ENCODE assay signal across 12 cellular contexts in the genomic region with DNA sequence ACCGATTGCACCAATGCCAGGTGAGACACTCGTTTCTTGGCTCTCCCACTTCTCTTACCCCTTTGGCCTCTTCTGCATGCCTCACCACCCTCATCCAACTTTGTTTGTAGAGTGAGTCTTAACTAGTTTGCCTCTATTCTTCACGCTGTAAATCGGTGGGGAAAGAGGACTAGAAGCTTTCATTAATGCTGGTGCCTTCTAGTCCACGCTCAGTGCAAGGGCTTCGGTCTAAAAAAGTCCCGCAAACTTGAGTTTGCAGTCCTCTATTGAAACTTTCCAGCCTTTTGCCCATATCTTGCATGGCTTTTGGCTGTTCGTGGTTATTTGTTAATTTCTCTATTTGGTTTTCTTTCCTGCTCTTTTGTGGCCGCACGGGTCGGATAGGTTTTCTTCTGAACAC. TPM values are rescaled to one million over a fixed set of nuclear protein-coding genes. Genes with fewer than 3 reads are reported as not detected.
DNase-seq lines count a peak whose midpoint lies in the region; ATAC-seq and TF ChIP-seq lines count a peak whose summit lies in the region.
"Had no signal": no experiment of that assay in that cellular context is flagged by ENCODE, and none has a peak within 500 bp of the region (broad histone marks: within the 10 kb centered on the region; RNA-seq: fewer than 3 reads in every experiment).

No MANE protein-coding gene starts in this region.

- H3K27me3 ChIP-seq in CD4-positive, alpha-beta T cell (ENCODE audit: control insufficient read depth, insufficient read depth, low read length), result peaks cover 27% of the 10 kb centered on the region
- H3K27me3 ChIP-seq in ectodermal cell (ENCODE audit: control insufficient read depth, insufficient read depth, low read length, poor library complexity, severe bottlenecking) (peaks cover 42% of the 10 kb centered on the region), osteoblast (ENCODE audit: insufficient read depth, low read length) (peaks cover 6% of the 10 kb centered on the region)

- no peak for DNase-seq in CD4-positive, alpha-beta T cell
- DNase-seq in HFFc6, result no peak
- DNase-seq in osteoblast (ENCODE audit: insufficient read length, low spot score, missing footprints), result no peak
- DNase-seq in nucleus accumbens (lab: John Stamatoyannopoulos, UW), result no peak
- DNase-seq in RWPE1 (ENCODE audit: low spot score), result no peak
- DNase-seq: DMS79 treated with DMSO at 0.1 percent for 48 hours, NCI-H187 treated with DMSO at 0.1 percent for 48 hours, sigmoid colon had no signal

- CTCF ChIA-PET in CD4-positive, alpha-beta T cell (lab: Charles Lee), result no interaction called here
- CTCF ChIA-PET in RWPE1 (lab: Yijun Ruan, JAX), result no interaction called here

- H3K27ac ChIP-seq in CD4-positive, alpha-beta T cell (ENCODE audit: low read depth, low read length), result no peak overlapping the region
- H3K27ac ChIP-seq in ectodermal cell (ENCODE audit: insufficient read depth, low read depth, low read length, poor library complexity, severe bottlenecking), result no peak overlapping the region
- H3K27ac ChIP-seq in osteoblast (ENCODE audit: low read depth, low read length), result no peak overlapping the region
- H3K27ac ChIP-seq in RWPE1, result no peak overlapping the region
- H3K27ac ChIP-seq: sigmoid colon had no signal

- no peaks in the 10 kb centered on the region for H3K79me2 ChIP-seq in osteoblast (ENCODE audit: insufficient read depth, low read length)

- H3K27me3 Mint-ChIP-seq in CD4-positive, alpha-beta T cell, result peaks cover 25% of the 10 kb centered on the region
- H3K27me3 Mint-ChIP-seq in HFFc6 (ENCODE audit: insufficient read depth), result peaks cover 12% of the 10 kb centered on the region

- intact Hi-C loops in CD4-positive, alpha-beta T cell (cut with DNase I, micrococcal nuclease), result no loop called here

- H3K36me3 Mint-ChIP-seq in CD4-positive, alpha-beta T cell (ENCODE audit: low read depth), result no peaks in the 10 kb centered on the region
- H3K36me3 Mint-ChIP-seq in HFFc6 (ENCODE audit: low read depth), result peaks cover 5% of the 10 kb centered on the region; the same call in 1 of the 2 replicates

- no peaks in the 10 kb centered on the region for H3K9me3 ChIP-seq in CD4-positive, alpha-beta T cell (ENCODE audit: control insufficient read depth, low read length)
- no peaks in the 10 kb centered on the region for H3K9me3 ChIP-seq in ectodermal cell (ENCODE audit: control insufficient read depth, low read length)
- H3K9me3 ChIP-seq in osteoblast (ENCODE audit: low read depth, low read length), result no peaks in the 10 kb centered on the region
- H3K9me3 ChIP-seq: sigmoid colon had no signal

- peak overlapping the region; percentile 45 for H3K4me2 ChIP-seq in osteoblast (ENCODE audit: insufficient read depth, low read length)

- WGBS in ectodermal cell, 2 experiments, result 10 to 15% methylated on average over 11 of the region's 11 CpGs

- no peak overlapping the region for H3K27ac Mint-ChIP-seq in CD4-positive, alpha-beta T cell
- no peak overlapping the region for H3K27ac Mint-ChIP-seq in HFFc6

- H3K4me1 ChIP-seq in ectodermal cell (ENCODE audit: control insufficient read depth, insufficient read depth, low read length), result no peaks in the 10 kb centered on the region
- H3K4me1 ChIP-seq in osteoblast (ENCODE audit: insufficient read depth, low read length), result no peaks in the 10 kb centered on the region

- peak overlapping the region; percentile 76 for H3K4me3 Mint-ChIP-seq in CD4-positive, alpha-beta T cell
- H3K4me3 Mint-ChIP-seq in HFFc6, result peak overlapping the region; percentile 43; the same call in 1 of the 2 replicates

- no peak for ATAC-seq in CD4-positive, alpha-beta T cell (ENCODE audit: poor library complexity)
- ATAC-seq in GM21723 (IDR thresholded peaks at IDR 0.05; ENCODE audit: unreplicated experiment) (no peak), HG03565 (IDR thresholded peaks at IDR 0.05; ENCODE audit: unreplicated experiment) (no peak)
- ATAC-seq: HCT116 had no signal

- H2AFZ ChIP-seq in osteoblast (ENCODE audit: low read length), result no peak overlapping the region

- H3K4me3 ChIP-seq in ectodermal cell (ENCODE audit: insufficient read depth, low read depth, low read length), result peak overlapping the region; percentile 47
- H3K4me3 ChIP-seq in osteoblast (ENCODE audit: insufficient read depth, low read length), result no peak overlapping the region

- H3K36me3 ChIP-seq in ectodermal cell (ENCODE audit: control insufficient read depth, insufficient read depth, low read length) (no peaks in the 10 kb centered on the region), osteoblast (ENCODE audit: insufficient read depth, low read length) (no peaks in the 10 kb centered on the region)
- H3K36me3 ChIP-seq: sigmoid colon had no signal

- POLR2A ChIA-PET in CD4-positive, alpha-beta T cell (lab: Charles Lee), result no interaction called here
- POLR2A ChIA-PET in RWPE1 (lab: Yijun Ruan, JAX; ENCODE audit: low non-redundant PET), result no interaction called here

- no peak for TF ChIP-seq CTCF in CD4-positive, alpha-beta T cell (IDR thresholded peaks at IDR 0.05)
- TF ChIP-seq CTCF in HFFc6 (IDR thresholded peaks at IDR 0.05), result no peak
- TF ChIP-seq CTCF in osteoblast (IDR thresholded peaks at IDR 0.05; ENCODE audit: extremely low read depth, low read depth, low read length), result no peak
- TF ChIP-seq CTCF in RWPE1 (conservative IDR thresholded peaks at IDR 0.05; ENCODE audit: low read depth), result no peak

- H3K4me1 Mint-ChIP-seq in CD4-positive, alpha-beta T cell (ENCODE audit: low read depth), result peaks cover 15% of the 10 kb centered on the region
- peaks cover 7% of the 10 kb centered on the region; the same call in 1 of the 2 replicates for H3K4me1 Mint-ChIP-seq in HFFc6 (ENCODE audit: low read depth)

- no peaks in the 10 kb centered on the region for H3K9me3 Mint-ChIP-seq in CD4-positive, alpha-beta T cell
- H3K9me3 Mint-ChIP-seq in HFFc6, result no peaks in the 10 kb centered on the region

- H4K20me1 ChIP-seq in osteoblast (ENCODE audit: insufficient read depth, low read length), result no peaks in the 10 kb centered on the region

RNA-seq across cellular contexts. Expression of a gene that starts 0.8 kb away (rescaled TPM):
- total RNA-seq in CD4-positive, alpha-beta T cell, result not detected
- total RNA-seq in HFFc6 (2021; fragmentation: NEBNext Ultra II Directional; extraction: Animal tissue kit (Norgen Biotek cat#: 25700)), result not detected
- 3.6 TPM for polyA plus RNA-seq in ectodermal cell (2013, experiment 1 of 4)
- 2.5 TPM for polyA plus RNA-seq in ectodermal cell (2013, experiment 2 of 4)
- 4.4 TPM for polyA plus RNA-seq in ectodermal cell (2013, experiment 3 of 4)
- 5.3 TPM for polyA plus RNA-seq in ectodermal cell (2013, experiment 4 of 4)
- not detected in 2 replicates for total RNA-seq in osteoblast
